7 cellular contexts compared by ENCODE assay signal in genomic region chr10:43647576-43647975, GRCh38. TPM values are rescaled to one million over a fixed set of nuclear protein-coding genes. Genes with fewer than 3 reads are reported as not detected.
A peak's percentile ranks its signal among the peaks of the same experiment; 100 is the strongest.
DNase-seq lines count a peak whose midpoint lies in the region; ATAC-seq and TF ChIP-seq lines count a peak whose summit lies in the region.

No MANE protein-coding gene starts in this region.

- no peaks in the 10 kb centered on the region for H3K79me1 ChIP-seq in H9 (ENCODE audit: insufficient read depth, low read depth, low read length, poor library complexity, severe bottlenecking)

- peaks cover 9% of the 10 kb centered on the region for H3K23me2 ChIP-seq in H9 (ENCODE audit: insufficient read length, low read depth, low read length, poor library complexity, severe bottlenecking)

- H4K20me1 ChIP-seq in H9 (ENCODE audit: control insufficient read depth, insufficient read depth, insufficient read length) (no peaks in the 10 kb centered on the region), SU-DHL-6 (ENCODE audit: low read depth, low read length) (no peaks in the 10 kb centered on the region)

- no peaks in the 10 kb centered on the region for H3K4me1 ChIP-seq in H9 (ENCODE audit: insufficient read depth, low read length)

- H2BK12ac ChIP-seq in H9 (ENCODE audit: insufficient read length, low read depth, low read length) = no peak overlapping the region

- no peak overlapping the region for H4K8ac ChIP-seq in H9 (replicated peaks; ENCODE audit: insufficient read length, low read depth, low read length)

- H3K27me3 ChIP-seq in H9 (ENCODE audit: insufficient read depth, low read length) = peaks cover 4% of the 10 kb centered on the region; the same call in 1 of the 2 replicates
- no peaks in the 10 kb centered on the region for H3K27me3 ChIP-seq in SU-DHL-6 (ENCODE audit: low read length)

- H3K27ac ChIP-seq in H9 (ENCODE audit: insufficient read length, low read depth, low read length) = no peak overlapping the region
- no peak overlapping the region for H3K27ac ChIP-seq in SU-DHL-6 (ENCODE audit: low read depth, low read length)

- H3F3A ChIP-seq in SU-DHL-6 (ENCODE audit: insufficient read depth) = no peaks in the 10 kb centered on the region

- no peak overlapping the region for H3K23ac ChIP-seq in H9 (ENCODE audit: insufficient read length, low read depth, low read length)

- H3K4me3 Mint-ChIP-seq in H9 = peak overlapping the region; percentile 76 to 87

- no peak overlapping the region for H2BK120ac ChIP-seq in H9 (ENCODE audit: low read depth, low read length, poor library complexity, severe bottlenecking)

- peaks cover 35% of the 10 kb centered on the region for H3K9me3 ChIP-seq in H9 (ENCODE audit: control insufficient read depth, low read depth, low read length)
- H3K9me3 ChIP-seq in SU-DHL-6 (ENCODE audit: insufficient read depth, low read length) = peaks cover 25% of the 10 kb centered on the region; the same call in 1 of the 2 replicates

- H3K27me3 Mint-ChIP-seq in H9 (ENCODE audit: low read depth) = peaks cover 46% of the 10 kb centered on the region

- no peak overlapping the region for H3K9ac ChIP-seq in H9 (ENCODE audit: extremely low read depth, insufficient read length, low read length)
- no peak overlapping the region for H3K9ac ChIP-seq in SU-DHL-6 (ENCODE audit: low read length)

- no peak overlapping the region for H3K18ac ChIP-seq in H9 (ENCODE audit: insufficient read length, low read depth, low read length)

- no peak overlapping the region for H3K27ac Mint-ChIP-seq in H9

- H3K9me2 ChIP-seq in SU-DHL-6 (replicated peaks; ENCODE audit: insufficient read depth, low read length) = no peaks in the 10 kb centered on the region

- no peak overlapping the region for H4K91ac ChIP-seq in H9 (ENCODE audit: insufficient read length, low read depth, low read length)

- TF ChIP-seq CTCF in H9 (conservative IDR thresholded peaks at IDR 0.05) (no peak), SU-DHL-6 (IDR thresholded peaks at IDR 0.05; ENCODE audit: insufficient read depth, low read length, poor library complexity, severe bottlenecking) (no peak), fibroblast of the aortic adventitia (IDR thresholded peaks at IDR 0.05; ENCODE audit: insufficient read depth, low read length) (no peak)

- H2BK20ac ChIP-seq in H9 (ENCODE audit: low read depth, low read length, poor library complexity, severe bottlenecking) = no peak overlapping the region

- no peak for ATAC-seq in HG03039 (IDR thresholded peaks at IDR 0.05; ENCODE audit: unreplicated experiment)

- DNase-seq in H9 (no peak), fibroblast of the aortic adventitia (ENCODE audit: low read depth) (peak; percentile 8), skeletal muscle cell (ENCODE audit: low read depth) (peak; percentile 13), NCI-H1105 (lab: John Stamatoyannopoulos, UW) (no peak), NCI-H510A (lab: John Stamatoyannopoulos, UW) (no peak)

- no peak overlapping the region for H3K14ac ChIP-seq in H9 (ENCODE audit: insufficient read depth, low read length)

- no peak overlapping the region for H3K56ac ChIP-seq in H9 (ENCODE audit: insufficient read length, low read depth, low read length)

- H3K9me3 Mint-ChIP-seq in H9 = peaks cover 53 to 61% of the 10 kb centered on the region in 2 experiments

- no peak overlapping the region for H4K5ac ChIP-seq in H9 (ENCODE audit: insufficient read length, low read depth, low read length)

- H2AFZ ChIP-seq in H9 (ENCODE audit: low read length) (no peak overlapping the region), SU-DHL-6 (ENCODE audit: low read depth, low read length, severe bottlenecking) (no peak overlapping the region)

- no peak overlapping the region for H2AK5ac ChIP-seq in H9 (ENCODE audit: insufficient read length, low read length)

- no peak overlapping the region for H3K4ac ChIP-seq in H9 (ENCODE audit: low read depth, low read length)

- H2BK5ac ChIP-seq in H9 (ENCODE audit: insufficient read length, low read length) = no peak overlapping the region

- peaks cover 14% of the 10 kb centered on the region for H3K36me3 ChIP-seq in SU-DHL-6 (ENCODE audit: low read length)

- H3K4me3 ChIP-seq in SU-DHL-6 (ENCODE audit: insufficient read depth, low read length, poor library complexity, severe bottlenecking) (peak overlapping the region; percentile 58), fibroblast of the aortic adventitia (ENCODE audit: low read depth, low read length) (peak overlapping the region; percentile 73), skeletal muscle cell (ENCODE audit: low read depth, low read length) (peak overlapping the region; percentile 69)

- H3T11ph ChIP-seq in H9 (ENCODE audit: low read length) = no peak overlapping the region

- H2BK15ac ChIP-seq in H9 (ENCODE audit: low read depth, low read length) = no peak overlapping the region

- H3K36me3 Mint-ChIP-seq in H9 (ENCODE audit: insufficient read depth in 1 of 3, low read depth in 3 of 3) = peaks cover 50 to 54% (median 50%) of the 10 kb centered on the region in 3 experiments

- peaks cover 9 to 10% of the 10 kb centered on the region in 2 experiments for H3K4me1 Mint-ChIP-seq in H9

- H3K4me2 ChIP-seq in H9 (ENCODE audit: insufficient read depth, insufficient read length, low read length) = peak overlapping the region; percentile 60
- peak overlapping the region; percentile 79 for H3K4me2 ChIP-seq in SU-DHL-6 (ENCODE audit: low read depth, low read length, poor library complexity, severe bottlenecking)

- WGBS in H9 (ENCODE audit: extremely low coverage, insufficient read length, low lambda C conversion rate) = no CpG with 5 or more reads among the region's 6 CpGs

- no peaks in the 10 kb centered on the region for H3K79me2 ChIP-seq in H9 (ENCODE audit: insufficient read depth, low read length)
- H3K79me2 ChIP-seq in SU-DHL-6 (ENCODE audit: insufficient read depth, low read length) = no peaks in the 10 kb centered on the region

RNA-seq across cellular contexts. Expression of gene ZNF32, which starts 1.1 kb away (rescaled TPM):
- 13.3 and 14.6 TPM in 2 replicates for total RNA-seq in H9 (2021)
- 40.2 and 65.3 TPM in 2 replicates for total RNA-seq in fibroblast of the aortic adventitia (ENCODE audit: low replicate concordance)

RNA-seq across cellular contexts. Expression of gene ZNF485, which starts 41.3 kb away (rescaled TPM):
- 8.9 and 9.4 TPM in 2 replicates for total RNA-seq in H9 (2021)
- total RNA-seq in fibroblast of the aortic adventitia (ENCODE audit: low replicate concordance) = 3.8 and 4.0 TPM in 2 replicates

Comparison
In these comparisons a context has a peak if more than half of its experiments do, and no peak if none do; other contexts are left out.
1. DNase-seq: peak in fibroblast of the aortic adventitia (single experiment) and skeletal muscle cell (single experiment); none in H9 (single experiment), NCI-H1105 (single experiment) and NCI-H510A (single experiment).
2. Peak in every context shown above with its lines, with median percentiles within 50 percentile points of each other: H3K4me3 ChIP-seq.